Comparison of ENCODE assay signal across 4 cellular contexts in the genomic region with DNA sequence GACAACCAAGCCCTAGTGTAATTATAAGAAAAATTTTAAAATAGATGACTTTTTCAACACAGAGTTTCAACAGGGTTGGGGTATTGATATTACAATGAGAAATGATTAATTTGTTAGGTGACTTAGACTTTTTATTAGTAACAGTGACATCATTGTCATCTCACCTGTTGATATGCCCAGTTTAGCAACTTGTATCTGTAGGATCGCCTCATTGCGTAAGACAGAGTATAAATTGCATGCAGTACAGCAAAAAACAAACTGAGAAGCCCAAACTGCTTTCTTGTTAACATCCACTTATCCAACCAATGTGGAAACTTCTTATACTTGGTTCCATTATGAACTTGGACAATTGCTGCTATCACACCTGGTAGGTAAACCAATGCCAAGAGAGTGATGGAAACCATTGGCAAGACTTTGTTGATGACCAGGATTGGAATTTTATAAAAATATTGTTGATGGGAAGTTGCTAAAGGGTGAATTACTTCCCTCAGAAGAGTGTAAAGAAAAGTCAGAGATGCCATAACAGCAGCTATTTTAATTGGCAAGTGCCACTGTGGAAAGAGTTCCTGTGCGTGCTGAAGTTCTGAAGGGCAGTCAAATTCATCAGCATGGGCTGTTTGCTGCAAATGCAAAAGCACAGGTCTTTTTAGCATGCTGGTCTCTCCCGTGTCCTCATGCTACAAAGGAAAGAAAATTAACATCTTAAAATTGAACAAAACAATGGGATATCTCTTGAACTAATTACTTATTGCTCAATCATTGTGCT.
TF ChIP-seq lines count a peak whose summit lies in the region.

No MANE protein-coding gene starts in this region.

TF ChIP-seq in A549, 52 proteins besides CTCF, POLR2A, EP300 and RAD21:
- 0 out of 4 replicates have a peak, but pooled peaks of 1 of the 2 experiments have one; percentile 10 for TF ChIP-seq CEBPB (IDR thresholded peaks at IDR 0.05)

TF ChIP-seq in IMR-90, 13 proteins besides CTCF, POLR2A, EP300 and RAD21:
- TF ChIP-seq CEBPB (IDR thresholded peaks at IDR 0.05; ENCODE audit: low read depth, low read length): peak; percentile 50

TF ChIP-seq in WTC11, 78 proteins besides CTCF, POLR2A, EP300 and RAD21:
- peak; percentile 80 for TF ChIP-seq GABPB1 (CRISPR knock-in tag; IDR thresholded peaks at IDR 0.05)

TF ChIP-seq in K562, 482 proteins besides CTCF, POLR2A, EP300 and RAD21:
- peak; percentile 74 for TF ChIP-seq CEBPB (tag; IDR thresholded peaks at IDR 0.05)
- peak; percentile 49; the same call in 1 of the 2 replicates for TF ChIP-seq CEBPG (CRISPR knock-in tag; IDR thresholded peaks at IDR 0.05)
- TF ChIP-seq CEBPG (tag; conservative IDR thresholded peaks at IDR 0.05 in 1 of 2, IDR thresholded peaks at IDR 0.05 in 1 of 2): peak; percentile 31 to 48; a peak in 2 of 4 replicates
